8 cellular contexts compared by ENCODE assay signal in the genomic region with DNA sequence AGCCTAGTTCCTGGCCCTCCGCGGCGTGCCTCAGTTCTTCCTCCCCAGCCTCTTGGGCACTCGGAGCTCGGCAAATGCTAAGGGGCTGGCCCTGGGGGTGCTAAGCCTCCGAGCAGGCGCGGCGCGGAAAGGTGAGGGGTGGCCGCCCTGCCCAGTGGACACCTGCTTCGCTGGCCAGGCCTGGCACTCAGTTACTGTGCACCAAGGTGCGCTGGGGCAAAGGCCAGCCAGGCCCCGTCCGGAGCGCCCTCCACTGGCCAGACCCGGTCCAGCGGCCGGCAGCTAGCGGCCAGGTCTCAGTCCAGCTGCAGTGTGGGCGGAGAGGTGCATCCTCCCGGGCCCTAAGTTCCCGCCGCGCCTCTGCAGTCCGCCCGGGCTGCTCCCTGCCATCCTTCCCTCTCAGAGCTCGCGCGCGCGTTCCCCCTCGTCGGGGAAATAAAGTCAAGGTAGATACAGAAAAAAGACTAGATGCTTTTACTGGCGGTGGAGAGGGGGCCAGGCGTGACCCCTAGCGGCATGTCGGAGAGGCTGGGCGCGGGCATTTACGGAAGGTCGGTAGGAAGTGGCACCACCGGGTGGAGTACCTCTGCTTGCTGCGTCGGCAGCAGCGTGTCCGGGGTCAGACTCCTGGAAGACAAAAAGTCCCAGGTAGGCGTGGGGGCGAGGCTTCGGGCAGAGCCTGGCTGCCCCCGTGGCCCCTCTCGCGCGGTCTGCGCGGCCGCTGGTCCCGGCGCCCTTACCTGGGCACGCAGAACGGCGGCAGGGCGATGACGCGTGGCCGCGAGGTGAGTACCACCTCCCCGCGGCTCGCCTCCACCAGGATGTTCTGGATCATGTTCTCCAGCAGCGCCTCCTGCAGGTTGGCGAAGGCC. TPM values are rescaled to one million over a fixed set of nuclear protein-coding genes. Genes with fewer than 3 reads are reported as not detected.
DNase-seq lines count a peak whose midpoint lies in the region; ATAC-seq and TF ChIP-seq lines count a peak whose summit lies in the region.

No MANE protein-coding gene starts in this region.

- H4K20me1 ChIP-seq in GM23248 (ENCODE audit: insufficient read depth) (no peaks in the 10 kb centered on the region), OCI-LY1 (ENCODE audit: insufficient read depth, low read length) (no peaks in the 10 kb centered on the region)

- H3F3A ChIP-seq in GM23248 (ENCODE audit: insufficient read depth) (no peaks in the 10 kb centered on the region), OCI-LY1 (ENCODE audit: insufficient read depth, low read length) (no peaks in the 10 kb centered on the region)

- H3K27me3 ChIP-seq in GM23248 (replicated peaks; ENCODE audit: insufficient read depth) (peaks cover 59% of the 10 kb centered on the region), OCI-LY1 (ENCODE audit: insufficient read depth, low read length) (peaks cover 9% of the 10 kb centered on the region), body of pancreas (no peaks in the 10 kb centered on the region), kidney epithelial cell (ENCODE audit: control insufficient read depth, insufficient read depth, low read length) (peaks cover 74% of the 10 kb centered on the region), stomach (peaks cover 19 to 98% (median 51%) of the 10 kb centered on the region in 3 donors)

- H3K9me3 ChIP-seq in GM23248 (ENCODE audit: low read depth) (no peaks in the 10 kb centered on the region), OCI-LY1 (ENCODE audit: low read length) (no peaks in the 10 kb centered on the region), body of pancreas (no peaks in the 10 kb centered on the region), stomach (no peaks in the 10 kb centered on the region)

- H3K4me1 ChIP-seq in GM23248 (ENCODE audit: insufficient read depth) = no peaks in the 10 kb centered on the region
- peaks cover 4% of the 10 kb centered on the region for H3K4me1 ChIP-seq in OCI-LY1 (ENCODE audit: insufficient read depth, low read length, severe bottlenecking)
- H3K4me1 ChIP-seq in body of pancreas = peaks cover 49% of the 10 kb centered on the region
- H3K4me1 ChIP-seq in stomach = peaks cover 24 to 52% (median 43%) of the 10 kb centered on the region in 4 donors

- ATAC-seq in body of pancreas = peak; percentile 57

- H3K4me2 ChIP-seq in GM23248 (ENCODE audit: unreplicated experiment) (no peak overlapping the region), OCI-LY1 (ENCODE audit: low read length) (peak overlapping the region; percentile 35; the same call in 1 of the 2 replicates)

- DNase-seq in 8988T (peak; percentile 99), GM23248 (peak; percentile 64), body of pancreas (peak; percentile 89 to 94 (median 90)), kidney epithelial cell (ENCODE audit: low read depth) (no peak), stomach (peak; percentile 88), GM19240 (ENCODE audit: insufficient read length, low spot score) (no peak), mesenteric fat pad (ENCODE audit: low spot score) (no peak)

- H3K9ac ChIP-seq in GM23248 (no peak overlapping the region), OCI-LY1 (ENCODE audit: low read length) (no peak overlapping the region)

- TF ChIP-seq EP300 in stomach (IDR thresholded peaks at IDR 0.05) = no peak

- intact Hi-C loops in body of pancreas (cut with DNase I) = no loop called here
- intact Hi-C loops in stomach (cut with DNase I; ENCODE audit: low total_unique reads) = no loop called here

- no peaks in the 10 kb centered on the region for H3K79me2 ChIP-seq in GM23248 (ENCODE audit: insufficient read depth)
- H3K79me2 ChIP-seq in OCI-LY1 (ENCODE audit: insufficient read depth, low read length) = no peaks in the 10 kb centered on the region

- 3 to 5% methylated on average over 50 to 61 of the region's 72 CpGs for WGBS in GM23248 (ENCODE audit: low coverage in 1 of 2, low lambda C conversion rate in 2 of 2, missing lambda C conversion rate in 2 of 2), 2 experiments
- WGBS in body of pancreas, 2 donors = 1% methylated on average over 27 to 71 of the region's 72 CpGs
- 1 to 2% (median 1%) methylated on average over 43 to 72 of the region's 72 CpGs for WGBS in stomach, 5 donors

- no peaks in the 10 kb centered on the region for H3K36me3 ChIP-seq in GM23248 (ENCODE audit: low read depth)
- H3K36me3 ChIP-seq in OCI-LY1 (ENCODE audit: insufficient read depth, low read length) = no peaks in the 10 kb centered on the region
- H3K36me3 ChIP-seq in body of pancreas (replicated peaks in 1 of 2; ENCODE audit: insufficient read depth in 1 of 2, low read depth in 2 of 2) = no peaks in the 10 kb centered on the region
- H3K36me3 ChIP-seq in kidney epithelial cell (ENCODE audit: control insufficient read depth, insufficient read depth, low read length) = no peaks in the 10 kb centered on the region
- H3K36me3 ChIP-seq in stomach = no peaks in the 10 kb centered on the region

- H3K27ac ChIP-seq in GM23248 = no peak overlapping the region
- no peak overlapping the region for H3K27ac ChIP-seq in OCI-LY1 (ENCODE audit: low read depth, low read length, poor library complexity, severe bottlenecking)
- H3K27ac ChIP-seq in body of pancreas = peak overlapping the region; percentile 93 to 99 (median 98)
- H3K27ac ChIP-seq in stomach = peak overlapping the region; percentile 81 to 93 (median 89)

- H3K9me2 ChIP-seq in GM23248 (ENCODE audit: insufficient read depth) (no peaks in the 10 kb centered on the region), OCI-LY1 (ENCODE audit: low read depth, low read length) (no peaks in the 10 kb centered on the region)

- H3K4me3 ChIP-seq in GM23248 (no peak overlapping the region), OCI-LY1 (ENCODE audit: low read depth, low read length, poor library complexity, severe bottlenecking) (peak overlapping the region; percentile 16), body of pancreas (peak overlapping the region in 1 of 2 donors; percentile 28), kidney epithelial cell (ENCODE audit: low read depth, low read length) (no peak overlapping the region), stomach (peak overlapping the region; percentile 35 to 49 (median 44))

- TF ChIP-seq POLR2A in body of pancreas (IDR thresholded peaks at IDR 0.05) (peak; percentile 27 to 69 (median 44)), stomach (IDR thresholded peaks at IDR 0.05) (no peak)

- TF ChIP-seq CTCF in OCI-LY1 (IDR thresholded peaks at IDR 0.05; ENCODE audit: low read length) (peak; percentile 29; the same call in 1 of the 2 replicates), body of pancreas (IDR thresholded peaks at IDR 0.05) (peak; percentile 50 to 93 (median 78)), kidney epithelial cell (IDR thresholded peaks at IDR 0.05; ENCODE audit: insufficient read depth, low read length, poor library complexity, severe bottlenecking) (peak; percentile 56), stomach (IDR thresholded peaks at IDR 0.05) (peak in 5 of 7 experiments; percentile 27 to 64 (median 49))

- in situ Hi-C loops in GM23248 (cut with MboI) = no loop called here

- H2AFZ ChIP-seq in GM23248 = no peak overlapping the region
- no peak overlapping the region for H2AFZ ChIP-seq in OCI-LY1 (ENCODE audit: low read length)

RNA-seq across cellular contexts. Expression of a gene that starts 9.4 kb away (rescaled TPM):
- not detected in 2 replicates for total RNA-seq in GM23248 (2014; rRNA removed; shearing (Covaris generic))
- polyA plus RNA-seq in GM23248 (2016; fragmentation: Nextera tagmentation; extraction: Ambion mirVana) (not detected in 2 replicates), stomach (1 to 10 TPM; 1.2 to 7.5 (median 3.7) TPM)
- total RNA-seq in body of pancreas (10 to 100 TPM; 23.1 to 26.4 TPM), kidney epithelial cell (not detected in 2 replicates), stomach (1 to 10 TPM in 1 of 5 donors, not detected in 4; 2.8 TPM), mesenteric fat pad (not detected)

RNA-seq across cellular contexts. Expression of a gene that starts 17.6 kb away (rescaled TPM):
- not detected in 2 replicates for total RNA-seq in GM23248 (2014; rRNA removed; shearing (Covaris generic))
- polyA plus RNA-seq in GM23248 (2016; fragmentation: Nextera tagmentation; extraction: Ambion mirVana) = not detected in 2 replicates
- not detected for total RNA-seq in body of pancreas
- not detected in 2 replicates for total RNA-seq in kidney epithelial cell
- 1 to 10 TPM in 1 of 5 donors, not detected in 4; 1.3 TPM for total RNA-seq in stomach
- polyA plus RNA-seq in stomach = 1 to 10 TPM in 1 of 3 donors, under 1 TPM in 2; 0.28 to 6.4 (median 0.87) TPM
- total RNA-seq in mesenteric fat pad = not detected

RNA-seq across cellular contexts. Expression of a gene that starts 38.7 kb away (rescaled TPM):
- not detected in 2 replicates for total RNA-seq in GM23248 (2014; rRNA removed; shearing (Covaris generic))
- polyA plus RNA-seq in GM23248 (2016; fragmentation: Nextera tagmentation; extraction: Ambion mirVana) (0.08 TPM in 1 of 2 replicates, not detected in the other), stomach (under 1 TPM in 1 of 3 donors, not detected in 2; 0.10 TPM)
- total RNA-seq in body of pancreas (not detected), kidney epithelial cell (0.07 TPM in 1 of 2 replicates, not detected in the other), stomach (1 to 10 TPM in 1 of 5 donors, not detected in 4; 2.6 TPM), mesenteric fat pad (not detected)

RNA-seq across cellular contexts. Expression of a gene that starts 43.2 kb away (rescaled TPM):
- total RNA-seq in GM23248 (2014; rRNA removed; shearing (Covaris generic)) = not detected in 2 replicates
- polyA plus RNA-seq in GM23248 (2016; fragmentation: Nextera tagmentation; extraction: Ambion mirVana) (not detected in 2 replicates), stomach (under 1 TPM; 0.20 to 0.56 (median 0.46) TPM)
- total RNA-seq in body of pancreas (under 1 TPM in 1 of 2 donors, not detected in 1; 0.78 TPM), kidney epithelial cell (0.14 and 0.21 TPM in 2 replicates), stomach (under 1 TPM in 3 of 5 donors, not detected in 2; 0.37 to 0.58 (median 0.45) TPM), mesenteric fat pad (not detected)

RNA-seq across cellular contexts. Expression of a gene that starts 58.1 kb away (rescaled TPM):
- not detected in 2 replicates for total RNA-seq in GM23248 (2014; rRNA removed; shearing (Covaris generic))
- polyA plus RNA-seq in GM23248 (2016; fragmentation: Nextera tagmentation; extraction: Ambion mirVana) (not detected in 2 replicates), stomach (1 to 10 TPM; 6.4 to 9.0 (median 7.8) TPM)
- total RNA-seq in body of pancreas (1 to 10 TPM in 1 of 2 donors, not detected in 1; 1.0 TPM), kidney epithelial cell (not detected in 2 replicates), stomach (10 to 100 TPM in 4 of 5 donors, under 1 TPM in 1; 0.58 to 59.1 (median 16.5) TPM), mesenteric fat pad (0.26 TPM)

Comparison
In these comparisons a context has a peak if more than half of its experiments do, and no peak if none do; other contexts are left out.
1. DNase-seq: peak in 8988T (single experiment), GM23248 (single experiment), body of pancreas (4 of 4) and stomach (single experiment); none in kidney epithelial cell (single experiment), GM19240 (single experiment) and mesenteric fat pad (single experiment).
2. H3K27ac ChIP-seq: peak in body of pancreas (4 of 4) and stomach (5 of 5); none in GM23248 (single experiment) and OCI-LY1 (single experiment).
3. H3K4me3 ChIP-seq: peak in OCI-LY1 (single experiment) and stomach (4 of 4); none in GM23248 (single experiment) and kidney epithelial cell (single experiment).
4. POLR2A ChIP-seq: peak in body of pancreas (3 of 3); none in stomach (0 of 4).
5. RNA of a gene that starts 9.4 kb away (total RNA-seq): 23.1 to 26.4 TPM in body of pancreas; not detected in GM23248, not detected in kidney epithelial cell, 2.8 TPM in stomach and not detected in mesenteric fat pad (single experiment); every median in the first group is over 4 times any median in the second.
6. Peak in every context shown above with its lines, with median percentiles within 50 percentile points of each other: CTCF ChIP-seq.